10 cellular contexts compared by ENCODE assay signal in the genomic region with DNA sequence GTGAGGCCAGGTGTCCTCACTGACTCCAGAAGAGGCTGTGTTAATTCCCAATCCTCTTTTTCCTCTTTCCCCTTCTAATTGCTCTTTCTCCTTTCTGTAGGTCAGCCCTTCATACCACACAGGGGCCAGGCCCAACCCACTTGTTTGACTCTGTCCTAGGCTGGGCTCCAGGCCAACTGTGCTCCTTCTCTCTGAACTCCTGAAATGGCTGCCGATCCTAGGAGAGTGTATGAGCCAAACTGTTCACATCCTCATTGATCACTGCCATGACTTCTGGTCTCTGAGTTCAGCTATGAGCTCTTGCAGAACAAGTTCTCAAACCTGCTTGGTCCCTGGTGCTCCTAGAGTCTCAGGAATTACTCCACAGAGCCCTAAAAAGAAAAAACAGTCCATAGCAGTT.
DNase-seq lines count a peak whose midpoint lies in the region; ATAC-seq and TF ChIP-seq lines count a peak whose summit lies in the region.
"Had no signal": no experiment of that assay in that cellular context is flagged by ENCODE, and none has a peak within 500 bp of the region (broad histone marks: within the 10 kb centered on the region; RNA-seq: fewer than 3 reads in every experiment).

No MANE protein-coding gene starts in this region.

- no peaks in the 10 kb centered on the region for H3K27me3 ChIP-seq in hepatocyte
- no peaks in the 10 kb centered on the region for H3K27me3 ChIP-seq in testis

- intact Hi-C loops in testis (cut with DNase I; ENCODE audit: low total_unique reads) = no loop called here

- DNase-seq in M059J (ENCODE audit: low read depth) = peak; percentile 83
- DNase-seq in WTC11 (ENCODE audit: low spot score) = no peak
- DNase-seq in hepatocyte (ENCODE audit: low spot score) = peak; percentile 31
- DNase-seq in testis = peak; percentile 55
- DNase-seq in NCI-H82 treated with DMSO at 0.1 percent for 48 hours (lab: John Stamatoyannopoulos, UW; ENCODE audit: unreplicated experiment) = no peak
- DNase-seq in medulla oblongata (ENCODE audit: extremely low spot score) = no peak
- DNase-seq: activated CD8-positive, alpha-beta memory T cell treated with anti-CD3 and anti-CD28 coated beads for 24 hours had no signal

- peaks cover 13% of the 10 kb centered on the region for H3K4me1 ChIP-seq in hepatocyte (ENCODE audit: insufficient read depth)
- no peaks in the 10 kb centered on the region for H3K4me1 ChIP-seq in testis

- no peaks in the 10 kb centered on the region for H3K79me2 ChIP-seq in hepatocyte

- H3K4me2 ChIP-seq in hepatocyte = no peak overlapping the region

- H3K4me1 Mint-ChIP-seq in WTC11 = peaks cover 21% of the 10 kb centered on the region
- H3K4me1 Mint-ChIP-seq: IgD-negative memory B cell had no signal

- POLR2A ChIA-PET in WTC11 (lab: Charles Lee) = no interaction called here

- TF ChIP-seq CTCF in WTC11 (IDR thresholded peaks at IDR 0.05) (no peak), hepatocyte (IDR thresholded peaks at IDR 0.05; ENCODE audit: poor library complexity) (no peak), testis (IDR thresholded peaks at IDR 0.05) (no peak)

- ATAC-seq in WTC11 (no peak), GM21576 (IDR thresholded peaks at IDR 0.05; ENCODE audit: unreplicated experiment) (no peak), GM21737 (IDR thresholded peaks at IDR 0.05; ENCODE audit: unreplicated experiment) (no peak)

- H3K4me3 Mint-ChIP-seq in WTC11 = no peak overlapping the region
- H3K4me3 Mint-ChIP-seq: IgD-negative memory B cell had no signal

- H3K9me2 ChIP-seq in hepatocyte (replicated peaks; ENCODE audit: insufficient read depth) = no peaks in the 10 kb centered on the region

- H3K27ac ChIP-seq in hepatocyte (peak overlapping the region; percentile 57), testis (no peak overlapping the region)

- H2AFZ ChIP-seq in hepatocyte = no peak overlapping the region

- WGBS in hepatocyte (ENCODE audit: low lambda C conversion rate, missing lambda C conversion rate) = 50% methylated on average over 1 of the region's 1 CpG
- 17 to 20% methylated on average over 1 of the region's 1 CpG for WGBS in testis, 2 donors

- H3K9me3 Mint-ChIP-seq in WTC11 = peaks cover 9% of the 10 kb centered on the region

- peak overlapping the region; percentile 13 for H3K27ac Mint-ChIP-seq in WTC11
- H3K27ac Mint-ChIP-seq: IgD-negative memory B cell had no signal

- CTCF ChIA-PET in WTC11 (lab: Charles Lee) = no interaction called here

- peaks cover 8% of the 10 kb centered on the region for H3K36me3 Mint-ChIP-seq in WTC11

- H3K27me3 Mint-ChIP-seq in WTC11 (ENCODE audit: low read depth) = peaks cover 3% of the 10 kb centered on the region; the same call in 1 of the 2 replicates
- H3K27me3 Mint-ChIP-seq: IgD-negative memory B cell had no signal

- H4K20me1 ChIP-seq in hepatocyte (ENCODE audit: insufficient read depth, poor library complexity, severe bottlenecking) = no peaks in the 10 kb centered on the region

- TF ChIP-seq POLR2A in testis (IDR thresholded peaks at IDR 0.05) = no peak

- H3K36me3 ChIP-seq in hepatocyte (replicated peaks; ENCODE audit: insufficient read depth, low read depth) = no peaks in the 10 kb centered on the region
- H3K36me3 ChIP-seq in testis (ENCODE audit: low read depth, missing control alignments) = no peaks in the 10 kb centered on the region

- H3K9me3 ChIP-seq in hepatocyte (ENCODE audit: low read depth) = no peaks in the 10 kb centered on the region
- no peaks in the 10 kb centered on the region for H3K9me3 ChIP-seq in testis

- H3K4me3 ChIP-seq in hepatocyte (no peak overlapping the region), testis (no peak overlapping the region)

TF ChIP-seq in WTC11, 78 proteins besides CTCF, POLR2A, EP300 and RAD21:
- TF ChIP-seq MXD4 (CRISPR knock-in tag; IDR thresholded peaks at IDR 0.05; ENCODE audit: borderline replicate concordance) (no peak), SMAD3 (CRISPR knock-in tag; IDR thresholded peaks at IDR 0.05; ENCODE audit: borderline replicate concordance) (no peak), ZNF396 (CRISPR knock-in tag; IDR thresholded peaks at IDR 0.05; ENCODE audit: borderline replicate concordance) (no peak), ZNF232 (CRISPR knock-in tag; IDR thresholded peaks at IDR 0.05) (no peak), ATF1 (CRISPR knock-in tag; IDR thresholded peaks at IDR 0.05) (no peak)
- TF ChIP-seq, protein P1, sequence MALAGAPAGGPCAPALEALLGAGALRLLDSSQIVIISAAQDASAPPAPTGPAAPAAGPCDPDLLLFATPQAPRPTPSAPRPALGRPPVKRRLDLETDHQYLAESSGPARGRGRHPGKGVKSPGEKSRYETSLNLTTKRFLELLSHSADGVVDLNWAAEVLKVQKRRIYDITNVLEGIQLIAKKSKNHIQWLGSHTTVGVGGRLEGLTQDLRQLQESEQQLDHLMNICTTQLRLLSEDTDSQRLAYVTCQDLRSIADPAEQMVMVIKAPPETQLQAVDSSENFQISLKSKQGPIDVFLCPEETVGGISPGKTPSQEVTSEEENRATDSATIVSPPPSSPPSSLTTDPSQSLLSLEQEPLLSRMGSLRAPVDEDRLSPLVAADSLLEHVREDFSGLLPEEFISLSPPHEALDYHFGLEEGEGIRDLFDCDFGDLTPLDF (CRISPR knock-in tag; IDR thresholded peaks at IDR 0.05) = no peak

Comparison
In these comparisons a context has a peak if more than half of its experiments do, and no peak if none do; other contexts are left out.
1. DNase-seq: peak in M059J (single experiment), hepatocyte (single experiment) and testis (single experiment); none in WTC11 (single experiment), NCI-H82 treated with DMSO at 0.1 percent for 48 hours (single experiment) and medulla oblongata (single experiment).